1 cellular context compared by ENCODE assay signal in genomic region chr10:20215547-20216152, GRCh38.
TF ChIP-seq lines count a peak whose summit lies in the region.

No MANE protein-coding gene starts in this region.

TF ChIP-seq in WTC11, 78 proteins besides CTCF, POLR2A, EP300 and RAD21 (continued from another document):
- TF ChIP-seq FOXP4 (CRISPR knock-in tag; IDR thresholded peaks at IDR 0.05), result peak; percentile 49; the same call in 1 of the 2 replicates
- TF ChIP-seq OVOL2 (CRISPR knock-in tag; IDR thresholded peaks at IDR 0.05; ENCODE audit: borderline replicate concordance), result no peak
- TF ChIP-seq TEAD1 (CRISPR knock-in tag; IDR thresholded peaks at IDR 0.05), result peak; percentile 75; the same call in 1 of the 2 replicates
- TF ChIP-seq ZNF423 (CRISPR knock-in tag; IDR thresholded peaks at IDR 0.05), result peak; percentile 40; the same call in 1 of the 2 replicates
- no peak for TF ChIP-seq SP1 (CRISPR knock-in tag; conservative IDR thresholded peaks at IDR 0.05)
- no peak for TF ChIP-seq ZNF263 (CRISPR knock-in tag; IDR thresholded peaks at IDR 0.05; ENCODE audit: low read depth)
- TF ChIP-seq NR1H2 (CRISPR knock-in tag; IDR thresholded peaks at IDR 0.05), result no peak
